37 cellular contexts compared by ENCODE assay signal in the genomic region with DNA sequence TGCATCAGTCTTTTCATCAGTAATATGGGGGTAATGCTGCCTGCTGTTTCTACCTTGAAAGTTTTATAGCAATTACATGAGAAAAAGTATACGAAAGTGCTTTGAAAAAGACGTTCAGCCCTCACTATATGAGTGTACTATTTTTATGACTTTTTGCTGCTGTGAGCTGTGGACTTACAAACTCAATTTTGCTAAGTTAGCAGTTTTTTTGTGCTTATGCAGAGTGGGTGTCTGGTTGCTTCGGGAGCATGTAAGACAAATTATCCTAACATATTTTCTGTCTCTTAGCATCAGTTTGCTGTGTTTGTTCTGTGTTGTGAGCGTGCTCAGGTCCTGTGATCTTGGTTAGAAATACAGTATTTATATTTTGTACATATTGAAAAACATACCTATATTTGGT.
"Had no signal": no experiment of that assay in that cellular context is flagged by ENCODE, and none has a peak within 500 bp of the region (broad histone marks: within the 10 kb centered on the region; RNA-seq: fewer than 3 reads in every experiment).

No MANE protein-coding gene starts in this region.

- H3K4me1 ChIP-seq: adrenal gland, body of pancreas, breast epithelium had no signal

- H3K4me3 ChIP-seq: adrenal gland, body of pancreas, breast epithelium had no signal

- H3K27ac Mint-ChIP-seq: activated B cell treated with CpG ODN at 0.5 μM for 24 hours; activated CD4-positive, alpha-beta memory T cell treated with anti-CD3 and anti-CD28 coated beads for 36 hours; activated CD4-positive, alpha-beta T cell treated with anti-CD3 and anti-CD28 coated beads, Interleukin-2, amount 10 ng/mL, durations not matched to agents 24 days and 14 days; activated CD8-positive, alpha-beta T cell treated with anti-CD3 and anti-CD28 coated beads for 36 hours; activated naive CD4-positive, alpha-beta T cell treated with anti-CD3 and anti-CD28 coated beads for 36 hours; activated naive CD4-positive, alpha-beta T cell treated with anti-CD3 and anti-CD28 coated beads, Interleukin-2, amount 50 U/mL, for 72 hours; activated naive CD8-positive, alpha-beta T cell treated with anti-CD3 and anti-CD28 coated beads for 36 hours; activated T-cell treated with anti-CD3 and anti-CD28 coated beads, Interleukin-2, amount 50 U/mL, for 72 hours; activated T-helper 1 cell treated with anti-CD3 and anti-CD28 coated beads, Interleukin-12 subunit alpha, Interleukin-12 subunit beta, Interleukin-2, Interleukin-4 antibody, amounts not matched to agents 30 ng/mL and 10 ng/mL and 1 ng/mL, durations not matched to agents 14 hours and 24 hours and 36 hours; activated T-helper 17 cell treated with anti-CD3 and anti-CD28 coated beads, Interleukin-2, amount 50 U/mL, for 72 hours; T-helper 1 cell treated with Interleukin-12 subunit alpha and Interleukin-12 subunit beta and Interleukin-4 antibody, amounts not matched to agents 30 μg/mL and 1 μg/mL, for 36 hours; T-helper 2 cell treated with Interferon-gamma antibody and Interleukin-4, amounts not matched to agents 5 μg/mL and 100 μg/mL, for 36 hours had no signal

- FAIRE-seq: astrocyte, TTC549 had no signal

- H3K9me3 ChIP-seq: adrenal gland, body of pancreas, breast epithelium had no signal

- H3K27me3 ChIP-seq: body of pancreas, brain microvascular endothelial cell, breast epithelium had no signal

- H3K9me3 Mint-ChIP-seq: activated CD4-positive, alpha-beta T cell treated with anti-CD3 and anti-CD28 coated beads, Interleukin-2, amount 10 ng/mL, durations not matched to agents 24 days and 14 days; activated CD8-positive, alpha-beta T cell treated with anti-CD3 and anti-CD28 coated beads for 36 hours; activated naive CD8-positive, alpha-beta T cell treated with anti-CD3 and anti-CD28 coated beads for 36 hours; activated T-helper 1 cell treated with anti-CD3 and anti-CD28 coated beads, Interleukin-12 subunit alpha, Interleukin-12 subunit beta, Interleukin-2, Interleukin-4 antibody, amounts not matched to agents 30 ng/mL and 10 ng/mL and 1 ng/mL, durations not matched to agents 14 hours and 24 hours and 36 hours; T-helper 1 cell treated with Interleukin-12 subunit alpha and Interleukin-12 subunit beta and Interleukin-4 antibody, amounts not matched to agents 30 μg/mL and 1 μg/mL, for 36 hours; T-helper 2 cell treated with Interferon-gamma antibody and Interleukin-4, amounts not matched to agents 5 μg/mL and 100 μg/mL, for 36 hours had no signal

- H3K36me3 Mint-ChIP-seq: activated CD4-positive, alpha-beta memory T cell treated with anti-CD3 and anti-CD28 coated beads for 36 hours; activated naive CD4-positive, alpha-beta T cell treated with anti-CD3 and anti-CD28 coated beads, Interleukin-2, amount 50 U/mL, for 72 hours; activated naive CD8-positive, alpha-beta T cell treated with anti-CD3 and anti-CD28 coated beads for 36 hours had no signal

- ATAC-seq: activated CD8-positive, alpha-beta T cell treated with anti-CD3 and anti-CD28 coated beads for 36 hours; activated naive CD4-positive, alpha-beta T cell treated with anti-CD3 and anti-CD28 coated beads, Interleukin-2, amount 50 U/mL, for 72 hours; activated T-cell treated with anti-CD3 and anti-CD28 coated beads, Interleukin-2, amount 50 U/mL, for 4 hours; activated T-cell treated with anti-CD3 and anti-CD28 coated beads, Interleukin-2, amount 50 U/mL, for 72 hours; activated T-helper 17 cell treated with anti-CD3 and anti-CD28 coated beads, Interleukin-2, amount 50 U/mL, for 72 hours; body of pancreas had no signal

- H3K4me1 Mint-ChIP-seq: activated B cell treated with CpG ODN at 0.5 μM for 24 hours; activated CD4-positive, alpha-beta T cell treated with anti-CD3 and anti-CD28 coated beads, Interleukin-2, amount 10 ng/mL, durations not matched to agents 24 days and 14 days; activated naive CD8-positive, alpha-beta T cell treated with anti-CD3 and anti-CD28 coated beads for 36 hours; activated T-helper 17 cell treated with anti-CD3 and anti-CD28 coated beads, Interleukin-2, amount 50 U/mL, for 72 hours had no signal

- H3K4me3 Mint-ChIP-seq: activated B cell treated with CpG ODN at 0.5 μM for 24 hours; activated CD4-positive, alpha-beta memory T cell treated with anti-CD3 and anti-CD28 coated beads for 36 hours; activated CD4-positive, alpha-beta T cell treated with anti-CD3 and anti-CD28 coated beads, Interleukin-2, amount 10 ng/mL, durations not matched to agents 24 days and 14 days; activated CD8-positive, alpha-beta T cell treated with anti-CD3 and anti-CD28 coated beads for 36 hours; activated naive CD4-positive, alpha-beta T cell treated with anti-CD3 and anti-CD28 coated beads for 36 hours; activated naive CD8-positive, alpha-beta T cell treated with anti-CD3 and anti-CD28 coated beads for 36 hours; activated T-cell treated with anti-CD3 and anti-CD28 coated beads, Interleukin-2, amount 50 U/mL, for 4 hours; activated T-cell treated with anti-CD3 and anti-CD28 coated beads, Interleukin-2, amount 50 U/mL, for 72 hours; activated T-helper 1 cell treated with anti-CD3 and anti-CD28 coated beads, Interleukin-12 subunit alpha, Interleukin-12 subunit beta, Interleukin-2, Interleukin-4 antibody, amounts not matched to agents 30 ng/mL and 10 ng/mL and 1 ng/mL, durations not matched to agents 14 hours and 24 hours and 36 hours; activated T-helper 17 cell treated with anti-CD3 and anti-CD28 coated beads, Interleukin-2, amount 50 U/mL, for 72 hours; T-helper 1 cell treated with Interleukin-12 subunit alpha and Interleukin-12 subunit beta and Interleukin-4 antibody, amounts not matched to agents 30 μg/mL and 1 μg/mL, for 36 hours; T-helper 2 cell treated with Interferon-gamma antibody and Interleukin-4, amounts not matched to agents 5 μg/mL and 100 μg/mL, for 36 hours had no signal

- H3K36me3 ChIP-seq: adrenal gland, brain microvascular endothelial cell, breast epithelium had no signal

- DNase-seq: activated B cell treated with CpG ODN at 0.5 μM for 24 hours; activated CD4-positive, alpha-beta memory T cell treated with anti-CD3 and anti-CD28 coated beads for 36 hours; activated CD4-positive, alpha-beta T cell treated with anti-CD3 and anti-CD28 coated beads for 4 hours; activated CD4-positive, alpha-beta T cell treated with anti-CD3 and anti-CD28 coated beads, Interleukin-2, amount 10 ng/mL, durations not matched to agents 24 days and 14 days; activated CD4-positive, alpha-beta T cell treated with anti-CD3 and anti-CD28 coated beads, Interleukin-2, amount 50 U/mL, for 1 hour; activated CD4-positive, alpha-beta T cell treated with anti-CD3 and anti-CD28 coated beads, Interleukin-2, amount 50 U/mL, for 4 hours; activated CD4-positive, CD25-positive, alpha-beta regulatory T cell treated with anti-CD3 and anti-CD28 coated beads, Interleukin-2, amount 50 U/mL, for 72 hours; activated CD8-positive, alpha-beta memory T cell treated with anti-CD3 and anti-CD28 coated beads, Interleukin-2, amount 50 U/mL, for 4 hours; activated CD8-positive, alpha-beta T cell treated with anti-CD3 and anti-CD28 coated beads for 36 hours; activated effector memory CD4-positive, alpha-beta T cell treated with anti-CD3 and anti-CD28 coated beads, Interleukin-2, amount 50 U/mL, for 16 hours; activated gamma-delta T cell treated with Interleukin-2 at 50 U/mL for 16 hours; activated naive CD4-positive, alpha-beta T cell; activated naive CD4-positive, alpha-beta T cell treated with anti-CD3 and anti-CD28 coated beads for 36 hours; activated naive CD4-positive, alpha-beta T cell treated with anti-CD3 and anti-CD28 coated beads, Interleukin-2, amount 50 U/mL, for 16 hours; activated naive CD8-positive, alpha-beta T cell treated with anti-CD3 and anti-CD28 coated beads for 36 hours; activated T-cell treated with anti-CD3 and anti-CD28 coated beads for 4 hours; activated T-cell treated with anti-CD3 and anti-CD28 coated beads, Interleukin-2, amount 50 U/mL, for 1 hour; activated T-cell treated with anti-CD3 and anti-CD28 coated beads, Interleukin-2, amount 50 U/mL, for 4 hours; activated T-cell treated with anti-CD3 and anti-CD28 coated beads, Interleukin-2, amount 50 U/mL, for 72 hours; adrenal gland; amniotic stem cell; aorta; body of pancreas; brain microvascular endothelial cell; central memory CD4-positive, alpha-beta T cell; T-helper 1 cell; T-helper 2 cell; T-helper 9 cell had no signal

- H3K27ac ChIP-seq: adrenal gland, body of pancreas, brain microvascular endothelial cell, breast epithelium, VCaP had no signal
